In the genomic region with DNA sequence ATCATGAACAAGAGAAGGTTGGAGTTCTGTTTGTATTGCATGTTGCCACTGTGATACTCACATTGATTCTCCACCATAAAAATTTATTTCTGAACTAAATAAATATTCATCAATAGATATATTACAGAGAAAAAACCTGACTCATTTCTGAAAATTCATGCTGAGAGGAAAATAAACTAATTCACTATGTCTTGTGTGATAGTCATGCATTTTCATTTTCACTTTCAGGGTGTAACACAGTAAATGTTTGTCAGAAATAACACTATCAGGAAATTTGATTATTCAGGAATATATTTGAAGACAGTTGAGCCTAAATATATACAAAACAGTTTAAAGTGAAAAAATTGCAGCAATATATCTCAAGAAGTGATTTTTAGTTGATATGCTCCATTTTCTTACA, we compare ENCODE assay signal across 1 cellular context.
TF ChIP-seq lines count a peak whose summit lies in the region.

No MANE protein-coding gene starts in this region.

TF ChIP-seq in GM23338, 12 proteins besides CTCF, POLR2A, EP300 and RAD21 (continued from another document):
- no peak for TF ChIP-seq POLR2AphosphoS5 (IDR thresholded peaks at IDR 0.05; ENCODE audit: low read depth)
- TF ChIP-seq, protein P1, sequence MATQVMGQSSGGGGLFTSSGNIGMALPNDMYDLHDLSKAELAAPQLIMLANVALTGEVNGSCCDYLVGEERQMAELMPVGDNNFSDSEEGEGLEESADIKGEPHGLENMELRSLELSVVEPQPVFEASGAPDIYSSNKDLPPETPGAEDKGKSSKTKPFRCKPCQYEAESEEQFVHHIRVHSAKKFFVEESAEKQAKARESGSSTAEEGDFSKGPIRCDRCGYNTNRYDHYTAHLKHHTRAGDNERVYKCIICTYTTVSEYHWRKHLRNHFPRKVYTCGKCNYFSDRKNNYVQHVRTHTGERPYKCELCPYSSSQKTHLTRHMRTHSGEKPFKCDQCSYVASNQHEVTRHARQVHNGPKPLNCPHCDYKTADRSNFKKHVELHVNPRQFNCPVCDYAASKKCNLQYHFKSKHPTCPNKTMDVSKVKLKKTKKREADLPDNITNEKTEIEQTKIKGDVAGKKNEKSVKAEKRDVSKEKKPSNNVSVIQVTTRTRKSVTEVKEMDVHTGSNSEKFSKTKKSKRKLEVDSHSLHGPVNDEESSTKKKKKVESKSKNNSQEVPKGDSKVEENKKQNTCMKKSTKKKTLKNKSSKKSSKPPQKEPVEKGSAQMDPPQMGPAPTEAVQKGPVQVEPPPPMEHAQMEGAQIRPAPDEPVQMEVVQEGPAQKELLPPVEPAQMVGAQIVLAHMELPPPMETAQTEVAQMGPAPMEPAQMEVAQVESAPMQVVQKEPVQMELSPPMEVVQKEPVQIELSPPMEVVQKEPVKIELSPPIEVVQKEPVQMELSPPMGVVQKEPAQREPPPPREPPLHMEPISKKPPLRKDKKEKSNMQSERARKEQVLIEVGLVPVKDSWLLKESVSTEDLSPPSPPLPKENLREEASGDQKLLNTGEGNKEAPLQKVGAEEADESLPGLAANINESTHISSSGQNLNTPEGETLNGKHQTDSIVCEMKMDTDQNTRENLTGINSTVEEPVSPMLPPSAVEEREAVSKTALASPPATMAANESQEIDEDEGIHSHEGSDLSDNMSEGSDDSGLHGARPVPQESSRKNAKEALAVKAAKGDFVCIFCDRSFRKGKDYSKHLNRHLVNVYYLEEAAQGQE (IDR thresholded peaks at IDR 0.05; ENCODE audit: unreplicated experiment) = no peak
- no peak for TF ChIP-seq EZH2 (IDR thresholded peaks at IDR 0.05; ENCODE audit: low read depth, unreplicated experiment)
- TF ChIP-seq NANOG (IDR thresholded peaks at IDR 0.05; ENCODE audit: borderline replicate concordance) = no peak
- no peak for TF ChIP-seq EZH2phosphoT487 (IDR thresholded peaks at IDR 0.05; ENCODE audit: unreplicated experiment)
- no peak for TF ChIP-seq ZNF331 (CRISPR knock-in tag; IDR thresholded peaks at IDR 0.05; ENCODE audit: low read depth)
- no peak for TF ChIP-seq STAT1 (IDR thresholded peaks at IDR 0.05; ENCODE audit: unreplicated experiment)
